Comparison of ENCODE assay signal across 8 cellular contexts in the genomic region with DNA sequence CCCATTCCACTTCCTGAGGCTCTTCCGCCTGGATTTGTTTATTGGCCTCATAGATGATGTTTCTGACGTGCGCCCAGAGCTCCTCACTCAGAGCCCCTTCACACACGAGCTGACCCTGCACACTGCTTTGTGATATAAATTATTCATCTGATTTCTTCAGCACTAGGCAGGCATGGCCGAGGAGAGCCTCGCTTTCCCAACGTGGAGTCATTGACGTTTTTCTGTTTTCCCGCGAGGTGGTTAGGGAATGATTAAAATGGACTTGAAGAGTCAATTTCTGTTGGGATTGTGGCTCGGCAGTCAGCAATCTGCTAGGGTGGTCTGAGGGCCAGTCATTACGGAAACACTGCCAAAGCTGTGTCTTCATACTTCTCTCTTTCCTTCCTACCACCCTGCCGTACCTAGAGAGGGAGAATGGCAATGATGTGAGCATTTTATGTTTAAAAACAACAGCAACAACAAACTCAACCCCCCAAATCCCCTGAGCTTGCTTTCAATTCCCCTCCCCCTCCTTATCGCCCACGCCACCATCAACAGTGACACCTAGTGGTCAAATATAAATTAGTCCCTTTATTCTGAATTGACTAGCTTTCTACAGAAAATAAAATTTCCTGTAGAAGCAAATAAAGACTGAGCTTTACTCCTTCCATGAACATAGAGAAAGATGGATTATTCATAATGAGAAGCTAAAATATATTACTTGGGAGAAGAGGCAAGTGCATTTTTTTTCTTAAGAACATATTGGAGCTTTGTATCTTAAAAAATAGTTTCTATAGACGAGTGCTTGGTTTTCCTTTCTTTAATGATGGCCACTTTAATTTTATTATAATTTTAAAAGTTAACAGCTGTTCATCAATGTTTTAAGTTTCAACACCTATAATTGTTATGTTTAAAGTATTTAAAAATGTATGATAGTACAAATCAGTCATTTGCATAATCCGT.
DNase-seq lines count a peak whose midpoint lies in the region; ATAC-seq and TF ChIP-seq lines count a peak whose summit lies in the region.

No MANE protein-coding gene starts in this region.

- DNase-seq in DMS 273 treated with DMSO at 0.1 percent for 48 hours (lab: John Stamatoyannopoulos, UW) (peak; percentile 42), NCI-H446 treated with DMSO at 0.1 percent for 48 hours (lab: John Stamatoyannopoulos, UW) (peak; percentile 36), erythroblast (lab: John Stamatoyannopoulos, UW) (peak; percentile 57 to 67)
- DNase-seq in activated CD8-positive, alpha-beta memory T cell treated with anti-CD3 and anti-CD28 coated beads, Interleukin-2, amount 50 U/mL, for 4 hours, result peak; percentile 34

- peaks cover 4 to 9% of the 10 kb centered on the region in 2 donors for H3K27me3 ChIP-seq in mucosa of rectum (ENCODE audit: control insufficient read depth in 2 of 2, insufficient read depth in 2 of 2, low read length in 2 of 2)
- peaks cover 13% of the 10 kb centered on the region for H3K27me3 ChIP-seq in thymus (ENCODE audit: control insufficient read depth, insufficient read depth)

- H3K4me3 ChIP-seq in mucosa of rectum (ENCODE audit: low read length in 2 of 2) (peak overlapping the region; percentile 64 to 81), thymus (ENCODE audit: low read length) (peak overlapping the region; percentile 37)

- WGBS in thymus, result 12% methylated on average over 17 of the region's 17 CpGs

- H3K4me1 ChIP-seq in mucosa of rectum (ENCODE audit: control insufficient read depth in 2 of 2, insufficient read depth in 2 of 2, low read length in 2 of 2) (peaks cover 8 to 10% of the 10 kb centered on the region in 2 donors), thymus (ENCODE audit: control insufficient read depth, insufficient read depth, low read length) (peaks cover 3% of the 10 kb centered on the region)

- H3K9ac ChIP-seq in mucosa of rectum (ENCODE audit: low read depth in 1 of 2, low read length in 2 of 2), result peak overlapping the region; percentile 28 to 63

- no peak for TF ChIP-seq POLR2A in erythroblast (IDR thresholded peaks at IDR 0.05; ENCODE audit: low read length)

- H3K9me3 ChIP-seq in mucosa of rectum (ENCODE audit: control insufficient read depth in 2 of 2, low read length in 2 of 2) (no peaks in the 10 kb centered on the region), thymus (ENCODE audit: control insufficient read depth) (no peaks in the 10 kb centered on the region)

- ATAC-seq in HG02798 (IDR thresholded peaks at IDR 0.05; ENCODE audit: poor library complexity, unreplicated experiment), result peak; percentile 63
- ATAC-seq in GM19023 (IDR thresholded peaks at IDR 0.05; ENCODE audit: unreplicated experiment), result no peak

- H3K27ac ChIP-seq in mucosa of rectum (ENCODE audit: low read depth in 2 of 2, low read length in 2 of 2) (peak overlapping the region; percentile 64 to 74), thymus (ENCODE audit: low read depth) (no peak overlapping the region)

- H3K36me3 ChIP-seq in mucosa of rectum (ENCODE audit: control insufficient read depth in 2 of 2, insufficient read depth in 2 of 2, low read length in 2 of 2) (no peaks in the 10 kb centered on the region), thymus (ENCODE audit: control insufficient read depth, insufficient read depth) (no peaks in the 10 kb centered on the region)
